27 cellular contexts compared by ENCODE assay signal in the genomic region with DNA sequence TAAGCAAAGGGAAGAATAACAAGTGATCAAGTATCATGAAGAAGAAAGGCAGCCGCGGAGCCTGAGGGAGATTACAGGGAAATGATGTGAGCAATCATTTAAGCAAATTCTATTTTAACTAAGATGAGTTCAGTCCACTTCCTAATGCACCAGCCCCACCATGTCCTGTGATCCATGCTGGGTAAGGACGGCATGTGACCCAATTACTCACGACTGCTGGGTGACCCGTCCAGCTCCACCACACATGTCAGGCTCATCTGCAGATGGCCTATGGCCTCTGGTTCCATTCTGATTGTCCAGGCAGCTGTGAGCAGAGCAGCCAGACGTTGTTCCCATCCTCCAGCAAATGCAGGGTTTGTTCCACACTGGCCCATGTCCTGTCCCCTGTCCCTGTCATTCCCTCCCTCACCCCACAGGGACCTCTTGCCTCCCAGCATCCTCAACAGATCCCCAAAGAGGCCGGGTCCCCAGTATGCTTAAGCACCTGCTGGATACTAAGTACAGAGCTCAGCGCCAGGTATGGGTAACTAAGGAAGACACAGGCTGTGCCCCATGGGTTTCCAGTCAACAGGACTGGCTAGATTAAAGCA.
"Had no signal": no experiment of that assay in that cellular context is flagged by ENCODE, and none has a peak within 500 bp of the region (broad histone marks: within the 10 kb centered on the region; RNA-seq: fewer than 3 reads in every experiment).

No MANE protein-coding gene starts in this region.

- FAIRE-seq: astrocyte, RCC 7860, TTC549 had no signal

- H3K4me1 Mint-ChIP-seq: activated B cell treated with CpG ODN at 0.5 μM for 24 hours; activated CD4-positive, alpha-beta T cell treated with anti-CD3 and anti-CD28 coated beads, Interleukin-2, amount 10 ng/mL, durations not matched to agents 24 days and 14 days; activated CD8-positive, alpha-beta memory T cell treated with anti-CD3 and anti-CD28 coated beads, Interleukin-2, amount 10 ng/mL, durations not matched to agents 7 days and 5 days; activated T-helper 17 cell treated with anti-CD3 and anti-CD28 coated beads, Interleukin-2, amount 50 U/mL, for 72 hours; T-cell had no signal

- H3K4me3 ChIP-seq: cardiac muscle cell had no signal

- H3K36me3 ChIP-seq: cardiac muscle cell had no signal

- ATAC-seq: activated CD8-positive, alpha-beta memory T cell treated with anti-CD3 and anti-CD28 coated beads, Interleukin-2, amount 10 ng/mL, durations not matched to agents 7 days and 5 days; activated T-helper 17 cell treated with anti-CD3 and anti-CD28 coated beads, Interleukin-2, amount 50 U/mL, for 72 hours; PC-3; T-cell had no signal

- H3K9me3 Mint-ChIP-seq: activated B cell treated with CpG ODN at 0.5 μM for 24 hours; activated CD4-positive, alpha-beta T cell treated with anti-CD3 and anti-CD28 coated beads, Interleukin-2, amount 10 ng/mL, durations not matched to agents 24 days and 14 days; activated naive CD4-positive, alpha-beta T cell treated with anti-CD3 and anti-CD28 coated beads for 36 hours; activated T-helper 17 cell treated with anti-CD3 and anti-CD28 coated beads, Interleukin-2, amount 50 U/mL, for 72 hours; brain; T-cell had no signal

- H3K36me3 Mint-ChIP-seq: activated CD8-positive, alpha-beta memory T cell treated with anti-CD3 and anti-CD28 coated beads, Interleukin-2, amount 10 ng/mL, durations not matched to agents 7 days and 5 days; activated naive CD8-positive, alpha-beta T cell; brain; T-cell had no signal

- H3K4me3 Mint-ChIP-seq: activated B cell treated with CpG ODN at 0.5 μM for 24 hours; activated CD4-positive, alpha-beta T cell treated with anti-CD3 and anti-CD28 coated beads, Interleukin-2, amount 10 ng/mL, durations not matched to agents 24 days and 14 days; activated CD8-positive, alpha-beta memory T cell treated with anti-CD3 and anti-CD28 coated beads, Interleukin-2, amount 10 ng/mL, durations not matched to agents 7 days and 5 days; activated naive CD4-positive, alpha-beta T cell treated with anti-CD3 and anti-CD28 coated beads for 36 hours; activated naive CD8-positive, alpha-beta T cell; activated T-helper 17 cell treated with anti-CD3 and anti-CD28 coated beads, Interleukin-2, amount 50 U/mL, for 72 hours; brain; T-cell had no signal

- H3K27ac ChIP-seq: cardiac muscle cell had no signal

- H3K27me3 Mint-ChIP-seq: activated naive CD8-positive, alpha-beta T cell had no signal

- H3K27me3 ChIP-seq: cardiac muscle cell had no signal

- DNase-seq: activated B cell treated with CpG ODN at 0.5 μM for 24 hours; activated CD4-positive, alpha-beta T cell treated with anti-CD3 and anti-CD28 coated beads for 1 hour; activated CD4-positive, alpha-beta T cell treated with anti-CD3 and anti-CD28 coated beads, Interleukin-2, amount 10 ng/mL, durations not matched to agents 24 days and 14 days; activated CD4-positive, alpha-beta T cell treated with anti-CD3 and anti-CD28 coated beads, Interleukin-2, amount 50 U/mL, for 48 hours; activated CD8-positive, alpha-beta memory T cell treated with anti-CD3 and anti-CD28 coated beads, Interleukin-2, amount 10 ng/mL, durations not matched to agents 7 days and 5 days; activated gamma-delta T cell; activated naive CD4-positive, alpha-beta T cell treated with anti-CD3 and anti-CD28 coated beads for 36 hours; activated T-cell treated with anti-CD3 and anti-CD28 coated beads, Interleukin-2, amount 50 U/mL, for 48 hours; MM.1S; NCI-H1105; NCI-H1436; NCI-H1694 treated with DMSO at 0.1 percent for 48 hours; NCI-H2081 treated with DMSO at 0.1 percent for 48 hours; NCI-H345; NCI-H510A; PC-3; SHP77 treated with DMSO at 0.1 percent for 48 hours; T-cell; T-helper 2 cell; T1000 had no signal
